ENCODE assay signal across 12 cellular contexts in the genomic region with DNA sequence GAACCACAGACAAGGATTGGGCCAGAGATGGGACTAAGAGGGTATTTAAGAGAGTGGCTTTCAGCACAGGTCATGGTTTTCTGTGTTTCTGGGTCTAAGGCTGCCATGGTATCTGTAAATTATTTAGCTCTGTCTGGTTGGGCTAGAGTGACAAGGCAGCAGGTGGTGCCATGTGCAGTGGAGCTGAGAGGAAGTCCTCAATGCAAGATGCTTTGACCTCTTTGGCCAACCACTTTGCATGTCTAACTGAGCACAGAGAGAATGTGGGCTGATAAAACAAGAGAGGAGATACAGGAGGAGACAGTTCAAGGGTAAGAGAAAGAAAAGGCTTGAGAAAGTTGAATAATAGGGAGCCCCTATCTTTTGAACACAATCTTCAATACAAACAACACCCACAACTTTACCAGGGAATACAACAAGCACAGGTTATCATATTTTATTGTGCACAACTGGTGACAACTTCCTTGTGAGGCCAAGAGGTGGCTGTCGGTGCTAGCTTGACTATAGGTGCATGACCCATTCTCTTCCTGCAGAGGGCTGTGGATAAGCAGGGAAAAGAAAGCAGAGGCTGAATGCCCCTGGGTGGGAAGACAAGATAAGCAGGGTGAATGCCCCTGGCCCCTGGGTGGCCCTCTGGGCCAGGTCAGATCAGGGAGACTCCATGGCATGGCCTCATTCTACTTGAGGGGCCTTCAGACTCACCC. TPM values are rescaled to one million over a fixed set of nuclear protein-coding genes. Genes with fewer than 3 reads are reported as not detected.
A peak's percentile ranks its signal among the peaks of the same experiment; 100 is the strongest.
DNase-seq lines count a peak whose midpoint lies in the region; ATAC-seq and TF ChIP-seq lines count a peak whose summit lies in the region.
"Had no signal": no experiment of that assay in that cellular context is flagged by ENCODE, and none has a peak within 500 bp of the region (broad histone marks: within the 10 kb centered on the region; RNA-seq: fewer than 3 reads in every experiment).

No MANE protein-coding gene starts in this region.

- H3K4me3 ChIP-seq in epithelial cell of proximal tubule (ENCODE audit: low read depth, low read length), result no peak overlapping the region
- H3K4me3 ChIP-seq: MG63, testis had no signal

- H3K27me3 Mint-ChIP-seq in HFFc6 (ENCODE audit: insufficient read depth), result peaks cover 5% of the 10 kb centered on the region; the same call in 1 of the 2 replicates

- DNase-seq in epithelial cell of proximal tubule (ENCODE audit: low read depth), result no peak
- no peak for DNase-seq in NCI-H128 (lab: John Stamatoyannopoulos, UW; ENCODE audit: unreplicated experiment)
- DNase-seq in hippocampal formation (lab: John Stamatoyannopoulos, UW), result no peak
- DNase-seq in HFFc6, result no peak
- no peak for DNase-seq in NCI-H2171 treated with DMSO at 0.1 percent for 48 hours (lab: John Stamatoyannopoulos, UW)
- DNase-seq: anterior cingulate cortex, GF-D8, MG63, testis had no signal

- peaks cover 50% of the 10 kb centered on the region for H3K36me3 Mint-ChIP-seq in HFFc6 (ENCODE audit: low read depth)

- no peaks in the 10 kb centered on the region for H3K9me3 Mint-ChIP-seq in HFFc6

- no peak overlapping the region for H3K27ac Mint-ChIP-seq in HFFc6

- peaks cover 6% of the 10 kb centered on the region for H3K4me1 Mint-ChIP-seq in HFFc6 (ENCODE audit: low read depth)

- H3K4me3 Mint-ChIP-seq in HFFc6, result no peak overlapping the region

- ATAC-seq in GM18498 (IDR thresholded peaks at IDR 0.05; ENCODE audit: unreplicated experiment) (peak; percentile 90), GM21576 (IDR thresholded peaks at IDR 0.05; ENCODE audit: unreplicated experiment) (peak; percentile 75), HG03442 (IDR thresholded peaks at IDR 0.05; ENCODE audit: unreplicated experiment) (peak; percentile 65)

- TF ChIP-seq CTCF in epithelial cell of proximal tubule (conservative IDR thresholded peaks at IDR 0.05; ENCODE audit: low read depth, low read length), result peak; percentile 19
- no peak for TF ChIP-seq CTCF in HFFc6 (IDR thresholded peaks at IDR 0.05)

RNA-seq across cellular contexts. Expression of a gene that starts 12.3 kb away (rescaled TPM):
- 0.22 TPM in 1 of 2 replicates, not detected in the other for total RNA-seq in epithelial cell of proximal tubule
- total RNA-seq in HFFc6 (2021; fragmentation: NEBNext Ultra II Directional; extraction: Animal tissue kit (Norgen Biotek cat#: 25700)), result 1 to 10 TPM in 3 of 6 experiments, under 1 TPM in 3; 0.51 to 1.6 (median 0.87) TPM
